Comparison of ENCODE assay signal across 24 cellular contexts in the genomic region with DNA sequence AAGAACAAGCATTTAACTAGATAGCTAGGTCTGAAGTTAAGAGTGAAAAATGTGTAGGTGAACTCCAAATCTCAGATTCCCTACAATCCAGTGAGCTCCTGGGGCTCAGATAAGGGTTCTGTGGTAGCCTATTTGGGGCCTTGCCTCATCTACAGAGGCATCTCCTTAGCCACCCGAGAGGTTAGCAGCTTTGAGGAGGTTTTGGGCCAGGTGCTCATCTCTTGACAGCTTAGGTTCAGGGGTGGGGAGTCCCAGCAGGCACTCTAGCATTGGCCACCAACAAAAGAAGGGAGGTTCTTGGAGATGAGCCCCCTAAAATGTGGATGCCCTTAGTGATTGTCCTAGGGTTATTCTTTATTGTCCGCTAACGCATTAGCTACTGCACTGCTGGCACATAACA.
"Had no signal": no experiment of that assay in that cellular context is flagged by ENCODE, and none has a peak within 500 bp of the region (broad histone marks: within the 10 kb centered on the region; RNA-seq: fewer than 3 reads in every experiment).

No MANE protein-coding gene starts in this region.

- H3K4me3 Mint-ChIP-seq: naive thymus-derived CD4-positive, alpha-beta T cell; nephron; neural progenitor cell; stimulated activated naive B cell treated with anti-CD40 and anti-IgM and Interleukin-4, amounts not matched to agents 10 μg/mL and 1 μg/mL and 100 μg/mL, for 72 hours; stimulated activated naive CD8-positive, alpha-beta T cell treated with anti-CD3 and anti-CD28 coated beads, Interleukin-15, Interleukin-2, amounts not matched to agents 100 ng/mL and 50 ng/mL, for 24 hours had no signal

- H3K4me1 ChIP-seq: esophagus muscularis mucosa, foreskin keratinocyte, gastroesophageal sphincter, heart left ventricle, left lung, neural progenitor cell, prostate gland, sigmoid colon, transverse colon had no signal

- FAIRE-seq: endothelial cell of umbilical vein had no signal

- H3K9ac ChIP-seq: neural progenitor cell had no signal

- ATAC-seq: foreskin keratinocyte; gastroesophageal sphincter; heart left ventricle; left cardiac atrium; left lung; naive thymus-derived CD4-positive, alpha-beta T cell; right cardiac atrium; stimulated activated naive B cell treated with anti-CD40 and anti-IgM and Interleukin-4, amounts not matched to agents 10 μg/mL and 1 μg/mL and 100 μg/mL, for 72 hours had no signal

- H3K27ac ChIP-seq: dorsolateral prefrontal cortex, esophagus muscularis mucosa, foreskin keratinocyte, gastroesophageal sphincter, heart left ventricle, hepatocyte, left lung, neural progenitor cell, prostate gland, sigmoid colon, spleen, thoracic aorta, transverse colon had no signal

- H3K79me2 ChIP-seq: hepatocyte had no signal

- H3K9me3 ChIP-seq: left lung, prostate gland, spleen, thoracic aorta, transverse colon had no signal

- H3K9me3 Mint-ChIP-seq: naive thymus-derived CD4-positive, alpha-beta T cell; stimulated activated naive CD8-positive, alpha-beta T cell treated with anti-CD3 and anti-CD28 coated beads, Interleukin-15, Interleukin-2, amounts not matched to agents 100 ng/mL and 50 ng/mL, for 24 hours had no signal

- H3K36me3 ChIP-seq: esophagus muscularis mucosa, gastroesophageal sphincter, heart left ventricle, left lung, neural progenitor cell, prostate gland, sigmoid colon, spleen, thoracic aorta, transverse colon had no signal

- H3K27me3 ChIP-seq: dorsolateral prefrontal cortex, foreskin keratinocyte, neural progenitor cell had no signal

- H3K27ac Mint-ChIP-seq: naive thymus-derived CD4-positive, alpha-beta T cell; nephron; neural progenitor cell; stimulated activated naive B cell treated with anti-CD40 and anti-IgM and Interleukin-4, amounts not matched to agents 10 μg/mL and 1 μg/mL and 100 μg/mL, for 72 hours; stimulated activated naive CD8-positive, alpha-beta T cell treated with anti-CD3 and anti-CD28 coated beads, Interleukin-15, Interleukin-2, amounts not matched to agents 100 ng/mL and 50 ng/mL, for 24 hours had no signal

- H3K36me3 Mint-ChIP-seq: naive thymus-derived CD4-positive, alpha-beta T cell; neural progenitor cell; stimulated activated naive B cell treated with anti-CD40 and anti-IgM and Interleukin-4, amounts not matched to agents 10 μg/mL and 1 μg/mL and 100 μg/mL, for 72 hours had no signal

- H3K4me2 ChIP-seq: hepatocyte, neural progenitor cell had no signal

- H3K4me3 ChIP-seq: dorsolateral prefrontal cortex, esophagus muscularis mucosa, gastroesophageal sphincter, heart left ventricle, hepatocyte, left lung, neural progenitor cell, prostate gland, sigmoid colon, spleen, thoracic aorta, transverse colon had no signal

- DNase-seq: cerebellar nuclear complex; dorsolateral prefrontal cortex; effector CD8-positive, alpha-beta T cell; foreskin keratinocyte; heart left ventricle; left cardiac atrium; left lung; mesenchymal stem cell; midbrain; naive thymus-derived CD4-positive, alpha-beta T cell; sigmoid colon; spleen; stimulated activated naive B cell treated with anti-CD40 and anti-IgM and Interleukin-4, amounts not matched to agents 10 μg/mL and 1 μg/mL and 100 μg/mL, for 72 hours; transverse colon had no signal

- H2AFZ ChIP-seq: hepatocyte, neural progenitor cell had no signal
